27 cellular contexts compared by ENCODE assay signal in genomic region chr2:61257446-61257845, GRCh38.
"Had no signal": no experiment of that assay in that cellular context is flagged by ENCODE, and none has a peak within 500 bp of the region (broad histone marks: within the 10 kb centered on the region; RNA-seq: fewer than 3 reads in every experiment).

No MANE protein-coding gene starts in this region.

- DNase-seq: activated CD4-positive, alpha-beta T cell treated with anti-CD3 and anti-CD28 coated beads for 48 hours; activated CD4-positive, alpha-beta T cell treated with anti-CD3 and anti-CD28 coated beads, Interleukin-2, amount 50 U/mL, for 48 hours; activated CD8-positive, alpha-beta memory T cell treated with anti-CD3 and anti-CD28 coated beads for 24 hours; activated gamma-delta T cell treated with Interleukin-2 at 50 U/mL for 16 hours; activated naive CD4-positive, alpha-beta T cell treated with anti-CD3 and anti-CD28 coated beads, Interleukin-2, amount 50 U/mL, for 16 hours; amniotic stem cell; caudate nucleus; dermis blood vessel endothelial cell; effector CD4-positive, alpha-beta T cell; islet precursor cell; left ventricle myocardium inferior; mucosa of descending colon; right lobe of liver; small intestine; stimulated activated CD4-positive, alpha-beta T cell treated with anti-CD3 and anti-CD28 coated beads, Interleukin-1b, Interleukin-23, amount 100 ng/mL, for 48 hours; stimulated activated CD4-positive, alpha-beta T cell treated with anti-CD3 and anti-CD28 coated beads, Interleukin-4, amount 100 ng/mL, for 4 hours; stimulated activated CD8-positive, alpha-beta memory T cell treated with anti-CD3 and anti-CD28 coated beads, Interleukin-4, amount 100 ng/mL, for 48 hours; stimulated activated naive CD8-positive, alpha-beta T cell treated with anti-CD3 and anti-CD28 coated beads, Interleukin-15, amount 100 ng/mL, for 72 hours; substantia nigra; T-helper 1 cell; WERI-Rb-1 had no signal

- H3K4me3 ChIP-seq: esophagus muscularis mucosa, left ventricle myocardium inferior, lung, mucosa of descending colon, right lobe of liver, vagina had no signal

- H3K4me1 ChIP-seq: esophagus muscularis mucosa, right lobe of liver, vagina had no signal

- ATAC-seq: activated CD4-positive, CD25-positive, alpha-beta regulatory T cell treated with anti-CD3 and anti-CD28 coated beads, Interleukin-2, amount 50 U/mL, for 24 hours; mucosa of descending colon; right lobe of liver; stimulated activated memory B cell treated with anti-CD40 and anti-IgM and Interleukin-4, amounts not matched to agents 10 μg/mL and 1 μg/mL and 100 μg/mL, for 72 hours; stimulated activated naive CD8-positive, alpha-beta T cell treated with anti-CD3 and anti-CD28 coated beads, Interleukin-15, amount 100 ng/mL, for 72 hours had no signal

- H3K27ac ChIP-seq: esophagus muscularis mucosa, left ventricle myocardium inferior, neutrophil, right lobe of liver, vagina, WERI-Rb-1 had no signal

- H3K9me3 ChIP-seq: esophagus muscularis mucosa, left ventricle myocardium inferior, mucosa of descending colon, neutrophil, right lobe of liver, vagina had no signal

- H3K27me3 ChIP-seq: esophagus muscularis mucosa, neutrophil, right lobe of liver, vagina had no signal
